Comparison of ENCODE assay signal across 8 cellular contexts in the genomic region with DNA sequence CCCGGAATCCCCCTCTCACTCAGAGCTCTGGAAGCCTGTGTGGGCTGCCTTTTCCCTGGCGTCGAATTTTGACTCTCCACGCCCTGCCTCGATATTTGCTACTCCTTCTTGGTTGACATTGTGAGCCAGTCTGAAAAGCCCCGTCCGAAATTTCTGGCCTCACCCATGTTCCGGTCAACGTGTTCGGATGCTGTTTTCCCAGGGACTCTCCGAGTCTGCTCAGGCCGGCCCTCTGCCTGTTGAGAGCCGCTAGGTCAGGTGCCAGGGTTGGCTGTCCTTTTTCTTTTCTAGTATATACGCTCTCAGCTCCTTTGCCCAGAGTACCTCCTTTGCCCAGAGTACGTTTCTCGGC. TPM values are rescaled to one million over a fixed set of nuclear protein-coding genes. Genes with fewer than 3 reads are reported as not detected.
A peak's percentile ranks its signal among the peaks of the same experiment; 100 is the strongest.
DNase-seq lines count a peak whose midpoint lies in the region; ATAC-seq lines count a peak whose summit lies in the region.

No MANE protein-coding gene starts in this region.

- intact Hi-C loops in left ventricle myocardium superior (cut with micrococcal nuclease) (no loop called here), posterior cingulate gyrus (cut with DNase I) (loop anchor here (5.0 to 10.0 kb wide), 3 partner anchors 233 to 587 kb away; partner anchors contain the start of genes AKAP11 and RGCC)

- ATAC-seq in GM21447 (IDR thresholded peaks at IDR 0.05; ENCODE audit: unreplicated experiment) (peak; percentile 37), left ventricle myocardium superior (peak; percentile 54), HG03135 (IDR thresholded peaks at IDR 0.05; ENCODE audit: unreplicated experiment) (no peak), HG03571 (IDR thresholded peaks at IDR 0.05; ENCODE audit: unreplicated experiment) (no peak)

- peak; percentile 16 for DNase-seq in DMS53 treated with DMSO at 0.1 percent for 48 hours (lab: John Stamatoyannopoulos, UW; ENCODE audit: unreplicated experiment)
- peak; percentile 14 for DNase-seq in NCI-H1105 (lab: John Stamatoyannopoulos, UW)
- peak; percentile 63 for DNase-seq in amniotic epithelial cell (ENCODE audit: low read depth)
- DNase-seq in left ventricle myocardium superior, result peak; percentile 72
- peak in 9 of 10 donors; percentile 25 to 89 (median 45) for DNase-seq in posterior cingulate gyrus

RNA-seq across cellular contexts. Expression of gene DGKH, which starts 6.8 kb away (rescaled TPM):
- total RNA-seq in left ventricle myocardium superior, result 5.2 TPM

Comparison
In these comparisons a context has a peak if more than half of its experiments do, and no peak if none do; other contexts are left out.
1. DNase-seq: peak in every context shown above with its lines; median percentile 72 in left ventricle myocardium superior; 63 in amniotic epithelial cell; 45 in posterior cingulate gyrus; 16 in DMS53 treated with DMSO at 0.1 percent for 48 hours; 14 in NCI-H1105.
2. ATAC-seq: peak in GM21447 (single experiment) and left ventricle myocardium superior (single experiment); none in HG03135 (single experiment) and HG03571 (single experiment).